21 cellular contexts compared by ENCODE assay signal in the genomic region with DNA sequence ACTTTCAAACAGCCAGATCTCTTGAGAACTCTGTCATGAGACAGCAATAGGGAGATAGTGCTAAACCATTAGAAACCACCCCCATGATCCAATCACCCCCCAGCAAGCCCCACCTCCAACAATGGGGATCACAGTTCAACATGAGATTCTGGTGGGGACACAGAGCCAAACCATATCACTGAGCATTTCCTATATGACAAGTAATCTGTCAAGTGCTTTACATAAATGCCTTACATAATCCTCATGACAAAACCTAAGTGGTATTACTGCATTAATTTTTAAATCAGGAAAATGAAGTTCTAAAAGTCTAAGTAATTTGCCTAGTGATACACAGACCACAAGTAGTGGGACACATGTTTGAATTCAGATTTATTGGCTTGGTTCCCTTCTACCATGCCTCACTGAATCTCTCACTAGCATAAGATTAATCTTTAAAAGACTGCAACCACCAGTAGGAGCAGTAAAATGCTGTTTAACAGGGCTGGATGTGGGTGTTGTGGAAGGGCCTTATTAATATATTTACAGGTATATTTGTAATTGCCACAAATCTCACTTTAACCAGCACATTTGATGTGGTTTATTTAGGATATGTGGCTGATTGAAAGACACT.
A peak's percentile ranks its signal among the peaks of the same experiment; 100 is the strongest.
DNase-seq lines count a peak whose midpoint lies in the region; ATAC-seq and TF ChIP-seq lines count a peak whose summit lies in the region.
"Had no signal": no experiment of that assay in that cellular context is flagged by ENCODE, and none has a peak within 500 bp of the region (broad histone marks: within the 10 kb centered on the region; RNA-seq: fewer than 3 reads in every experiment).

No MANE protein-coding gene starts in this region.

- intact Hi-C loops in head of caudate nucleus (cut with DNase I), result no loop called here

- TF ChIP-seq POLR2A in Peyer's patch (IDR thresholded peaks at IDR 0.05), result no peak

- H3K27me3 ChIP-seq in Peyer's patch, result no peaks in the 10 kb centered on the region
- H3K27me3 ChIP-seq: cardiac muscle cell, transverse colon had no signal

- no peaks in the 10 kb centered on the region for H3K9me3 ChIP-seq in Peyer's patch
- H3K9me3 ChIP-seq: right lobe of liver, transverse colon had no signal

- H3K27ac ChIP-seq in Peyer's patch, result no peak overlapping the region
- H3K27ac ChIP-seq: C4-2B, cardiac muscle cell, right lobe of liver, transverse colon had no signal

- DNase-seq in renal cortical epithelial cell (ENCODE audit: low read depth), result peak; percentile 83
- DNase-seq in Peyer's patch, result no peak
- no peak for DNase-seq in head of caudate nucleus
- DNase-seq in stimulated activated naive CD4-positive, alpha-beta T cell treated with Interleukin-2 at 50 U/mL for 16 hours (lab: John Stamatoyannopoulos, UW), result no peak
- DNase-seq: activated CD8-positive, alpha-beta memory T cell treated with anti-CD3 and anti-CD28 coated beads, Interleukin-2, amount 10 ng/mL, durations not matched to agents 7 days and 5 days; effector memory CD4-positive, alpha-beta T cell; EL; foreskin fibroblast; mesenchymal stem cell; NCI-H1930; NCI-H69; right lobe of liver; stimulated activated CD4-positive, alpha-beta T cell treated with anti-CD3 and anti-CD28 coated beads, Interleukin-2, amount 100 ng/mL, for 48 hours; transverse colon had no signal

- no peak overlapping the region for H3K4me3 ChIP-seq in Peyer's patch
- H3K4me3 ChIP-seq: cardiac muscle cell, right lobe of liver, transverse colon had no signal

- no peaks in the 10 kb centered on the region for H3K36me3 ChIP-seq in Peyer's patch
- H3K36me3 ChIP-seq: cardiac muscle cell, right lobe of liver, transverse colon had no signal

- H3K4me1 ChIP-seq in Peyer's patch, result no peaks in the 10 kb centered on the region
- H3K4me1 ChIP-seq: right lobe of liver, transverse colon had no signal

- no peak for TF ChIP-seq CTCF in Peyer's patch (IDR thresholded peaks at IDR 0.05)

- ATAC-seq in GM19452 (IDR thresholded peaks at IDR 0.05; ENCODE audit: unreplicated experiment), result peak; percentile 90
- ATAC-seq in HG02759 (IDR thresholded peaks at IDR 0.05; ENCODE audit: unreplicated experiment), result peak; percentile 90
- ATAC-seq in HG03442 (IDR thresholded peaks at IDR 0.05; ENCODE audit: unreplicated experiment), result peak; percentile 55
- ATAC-seq: activated CD8-positive, alpha-beta memory T cell treated with anti-CD3 and anti-CD28 coated beads, Interleukin-2, amount 10 ng/mL, durations not matched to agents 7 days and 5 days; activated naive CD4-positive, alpha-beta T cell treated with anti-CD3 and anti-CD28 coated beads, Interleukin-2, amount 50 U/mL, for 72 hours; Panc1; right lobe of liver had no signal
